ENCODE assay signal across 18 cellular contexts in the genomic region with DNA sequence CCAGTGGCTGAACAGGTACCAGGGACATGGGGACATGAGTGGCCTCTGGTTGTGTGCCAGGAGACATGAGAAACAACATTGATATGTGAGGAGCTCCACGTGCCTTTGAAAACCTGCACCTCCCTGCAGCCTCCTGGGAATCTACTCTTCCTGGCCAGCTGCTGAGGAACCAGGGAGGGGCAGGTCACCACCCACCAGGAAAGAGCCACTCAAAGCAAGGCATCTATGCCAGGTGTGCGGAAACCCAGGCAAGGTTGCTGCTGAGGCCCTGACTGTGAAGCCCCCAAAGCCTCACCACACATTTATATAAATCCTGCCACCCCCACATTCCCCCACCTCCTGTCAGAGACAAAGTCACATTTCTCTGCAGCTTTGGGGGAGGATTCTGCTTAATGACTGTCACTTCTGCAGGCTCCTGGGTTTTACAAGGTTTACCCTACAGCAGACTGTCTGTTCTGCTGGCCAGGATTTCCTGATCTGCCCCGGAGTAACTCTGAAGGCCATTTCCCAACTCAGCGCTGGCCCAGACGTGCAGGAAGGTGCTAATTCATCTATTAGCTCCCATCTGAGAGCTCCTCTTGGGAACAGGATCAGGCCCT.
DNase-seq lines count a peak whose midpoint lies in the region; ATAC-seq and TF ChIP-seq lines count a peak whose summit lies in the region.
"Had no signal": no experiment of that assay in that cellular context is flagged by ENCODE, and none has a peak within 500 bp of the region (broad histone marks: within the 10 kb centered on the region; RNA-seq: fewer than 3 reads in every experiment).

No MANE protein-coding gene starts in this region.

- peaks cover 0 to 92% (median 50%) of the 10 kb centered on the region in 12 donors for H3K4me1 ChIP-seq in heart left ventricle
- H3K4me1 ChIP-seq in spleen, result peaks cover 0 to 27% (median 15%) of the 10 kb centered on the region in 6 donors
- H3K4me1 ChIP-seq: BE2C, tibial nerve had no signal

- no peak overlapping the region for H3K4me3 ChIP-seq in heart left ventricle
- no peak overlapping the region for H3K4me3 ChIP-seq in spleen
- H3K4me3 ChIP-seq: hepatocyte, tibial nerve had no signal

- no peak for TF ChIP-seq POLR2A in heart left ventricle (IDR thresholded peaks at IDR 0.05)
- TF ChIP-seq POLR2A in spleen (IDR thresholded peaks at IDR 0.05), result no peak

- no peak for TF ChIP-seq CTCF in heart left ventricle (IDR thresholded peaks at IDR 0.05)
- TF ChIP-seq CTCF in spleen (IDR thresholded peaks at IDR 0.05 in 8 of 11, conservative IDR thresholded peaks at IDR 0.05 in 3 of 11), result no peak

- no peak for ATAC-seq in heart left ventricle
- ATAC-seq in HG02884 (IDR thresholded peaks at IDR 0.05; ENCODE audit: unreplicated experiment), result no peak
- no peak for ATAC-seq in GM18867 (IDR thresholded peaks at IDR 0.05; ENCODE audit: unreplicated experiment)
- ATAC-seq: HepG2 had no signal

- H3K27me3 ChIP-seq in heart left ventricle, result no peaks in the 10 kb centered on the region
- H3K27me3 ChIP-seq in spleen (replicated peaks in 1 of 7), result no peaks in the 10 kb centered on the region
- H3K27me3 ChIP-seq: BE2C, hepatocyte, tibial nerve had no signal

- peak overlapping the region in 11 of 12 donors; percentile 22 to 94 (median 70) for H3K27ac ChIP-seq in heart left ventricle
- peak overlapping the region in 1 of 8 donors; percentile 2 for H3K27ac ChIP-seq in spleen
- H3K27ac ChIP-seq: hepatocyte, tibial nerve had no signal

- intact Hi-C loops in heart left ventricle (cut with DNase I) (loop anchor here in 1 of 10 donors (5.0 kb wide), 1 partner anchor 109 kb away; a partner anchor contains a TSS), spleen (cut with DNase I; ENCODE audit: low total_unique reads) (no loop called here)

- DNase-seq in NCI-H1417 (lab: John Stamatoyannopoulos, UW), result peak in 2 of 3 experiments; percentile 22 to 55
- DNase-seq in NCI-H1417 treated with DMSO at 0.1 percent for 48 hours (lab: John Stamatoyannopoulos, UW), result no peak
- DNase-seq in NCI-H2196 (lab: John Stamatoyannopoulos, UW; ENCODE audit: unreplicated experiment), result peak; percentile 50
- peak in 2 of 5 donors; percentile 37 to 40 for DNase-seq in heart left ventricle
- DNase-seq in spleen, result peak; percentile 71
- no peak for DNase-seq in NCI-H226
- DNase-seq: activated CD4-positive, alpha-beta T cell treated with anti-CD3 and anti-CD28 coated beads, Interleukin-2, amount 50 U/mL, for 4 hours; activated naive CD4-positive, alpha-beta T cell treated with anti-CD3 and anti-CD28 coated beads for 36 hours; BE2C; GOT3; NCI-H2081 treated with DMSO at 0.1 percent for 48 hours; retina; stimulated activated naive CD4-positive, alpha-beta T cell had no signal

- peaks cover 0 to 5% (median 0%) of the 10 kb centered on the region in 9 donors for H3K36me3 ChIP-seq in heart left ventricle
- no peaks in the 10 kb centered on the region for H3K36me3 ChIP-seq in spleen
- H3K36me3 ChIP-seq: BE2C, tibial nerve had no signal

- H3K9me3 ChIP-seq in heart left ventricle (no peaks in the 10 kb centered on the region), spleen (no peaks in the 10 kb centered on the region)
- H3K9me3 ChIP-seq: BE2C had no signal

- WGBS in heart left ventricle, 4 donors, result 26 to 37% (median 35%) methylated on average over 5 of the region's 5 CpGs
- WGBS in spleen, 5 donors, result 39 to 64% (median 51%) methylated on average over 2 to 5 of the region's 5 CpGs

Comparison
In these comparisons a context has a peak if more than half of its experiments do, and no peak if none do; other contexts are left out.
1. DNase-seq: peak in NCI-H1417 (2 of 3), NCI-H2196 (single experiment) and spleen (single experiment); none in NCI-H1417 treated with DMSO at 0.1 percent for 48 hours (single experiment) and NCI-H226 (single experiment).